Comparison of ENCODE assay signal across 1 cellular context in the genomic region with DNA sequence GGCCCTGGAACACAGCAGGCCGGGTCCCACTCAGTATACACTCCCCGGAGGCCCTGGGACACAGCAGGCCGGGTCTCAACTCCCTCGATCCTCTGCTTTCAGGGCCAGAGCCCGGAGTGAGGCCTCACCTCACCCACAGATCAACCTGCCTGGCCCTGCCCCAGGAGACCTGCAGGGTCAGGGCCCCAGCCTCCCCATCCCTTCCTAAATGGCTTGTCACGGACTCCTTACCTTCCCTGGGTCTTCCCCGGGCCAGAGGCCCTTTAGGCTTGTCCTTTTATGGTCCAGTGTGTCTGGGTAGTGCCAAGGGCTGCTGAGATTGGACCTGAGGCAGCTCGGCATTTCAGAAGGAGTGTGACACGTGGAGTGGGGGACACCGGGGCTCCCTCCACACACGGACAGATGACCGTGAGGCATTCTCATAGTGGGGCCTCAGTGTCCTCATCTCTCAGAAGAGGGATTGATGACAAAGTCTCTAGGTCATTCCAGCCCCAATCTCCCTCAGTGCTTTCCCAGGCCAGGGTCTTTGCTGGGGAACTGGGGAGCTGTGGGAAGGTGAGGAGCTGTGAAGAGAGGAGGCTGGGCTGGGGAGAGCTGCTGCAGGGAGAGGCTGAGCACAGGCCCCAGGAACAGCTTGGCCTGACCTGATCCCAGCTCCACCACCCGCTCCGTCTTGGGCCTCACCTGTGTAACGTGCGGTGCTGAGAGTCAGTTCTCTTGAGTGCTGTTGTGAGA.
TF ChIP-seq lines count a peak whose summit lies in the region.

No MANE protein-coding gene starts in this region.

TF ChIP-seq in H1, 55 proteins besides CTCF, POLR2A, EP300 and RAD21:
- no peak for TF ChIP-seq TAF7 (optimal IDR thresholded peaks at IDR 0.05; ENCODE audit: borderline replicate concordance, low read depth, low read length)
- no peak for TF ChIP-seq SIN3A (conservative IDR thresholded peaks at IDR 0.05 in 1 of 2, IDR thresholded peaks at IDR 0.05 in 1 of 2; ENCODE audit: low read depth in 1 of 2, low read length in 2 of 2)
- no peak for TF ChIP-seq RNF2 (IDR thresholded peaks at IDR 0.05; ENCODE audit: borderline replicate concordance, low read depth, low read length, missing control alignments, poor library complexity, severe bottlenecking)
- TF ChIP-seq RBBP5 (IDR thresholded peaks at IDR 0.05; ENCODE audit: borderline replicate concordance, low read depth, low read length): no peak
- TF ChIP-seq EZH2 (IDR thresholded peaks at IDR 0.05; ENCODE audit: low read depth, low read length, severe bottlenecking): no peak
- no peak for TF ChIP-seq POU5F1 (IDR thresholded peaks at IDR 0.05; ENCODE audit: low read depth, low read length)
- TF ChIP-seq MAX (IDR thresholded peaks at IDR 0.05): no peak
- no peak for TF ChIP-seq KDM1A (IDR thresholded peaks at IDR 0.05; ENCODE audit: borderline replicate concordance, low read length)
- no peak for TF ChIP-seq BRCA1 (IDR thresholded peaks at IDR 0.05; ENCODE audit: low read depth, low read length)
- no peak for TF ChIP-seq NANOG (IDR thresholded peaks at IDR 0.05; ENCODE audit: insufficient read depth, low read depth, low read length, poor library complexity, severe bottlenecking)
- no peak for TF ChIP-seq RXRA (IDR thresholded peaks at IDR 0.05; ENCODE audit: insufficient read depth, low read depth, low read length)
